Comparison of ENCODE assay signal across 9 cellular contexts in the genomic region with DNA sequence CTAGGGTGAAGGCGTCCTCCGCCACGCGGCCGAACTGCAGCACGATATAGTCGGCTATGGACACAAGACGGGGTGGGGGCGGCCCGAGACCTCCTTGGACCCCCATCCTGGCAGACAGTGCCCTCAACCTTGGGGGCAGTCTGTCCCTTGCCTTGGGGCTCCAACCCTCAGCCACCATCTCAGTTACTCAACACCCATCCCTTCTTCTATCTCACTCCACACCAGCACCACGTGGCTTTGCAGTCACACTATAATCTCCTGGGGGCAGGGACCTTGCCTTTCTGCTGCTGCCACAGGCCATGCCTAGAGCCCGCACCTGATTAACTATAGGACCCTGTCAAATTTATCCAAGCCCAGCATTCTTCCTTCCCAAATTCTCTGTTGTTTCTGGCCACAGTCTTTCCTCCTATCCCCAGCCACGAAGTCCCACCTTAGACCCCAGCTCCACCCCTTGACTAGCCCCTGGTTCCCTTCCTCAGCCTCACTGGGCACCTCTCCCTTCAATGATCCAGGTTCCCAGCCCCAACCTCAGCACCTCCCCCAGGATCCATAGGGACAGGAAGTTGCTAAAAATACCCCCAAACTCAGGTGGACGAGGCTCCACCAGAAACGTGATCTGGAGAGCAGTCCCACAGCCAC. TPM values are rescaled to one million over a fixed set of nuclear protein-coding genes. Genes with fewer than 3 reads are reported as not detected.
DNase-seq lines count a peak whose midpoint lies in the region; ATAC-seq lines count a peak whose summit lies in the region.
"Had no signal": no experiment of that assay in that cellular context is flagged by ENCODE, and none has a peak within 500 bp of the region (broad histone marks: within the 10 kb centered on the region; RNA-seq: fewer than 3 reads in every experiment).

No MANE protein-coding gene starts in this region.

- no peaks in the 10 kb centered on the region for H3K9me3 ChIP-seq in iPS-18a (ENCODE audit: control insufficient read depth, low read depth, low read length)

- peak overlapping the region; percentile 74 for H3K27ac Mint-ChIP-seq in activated CD4-positive, alpha-beta T cell treated with anti-CD3 and anti-CD28 coated beads, Interleukin-2, amount 10 ng/mL, durations not matched to agents 7 days and 5 days
- H3K27ac Mint-ChIP-seq in activated T-helper 17 cell treated with anti-CD3 and anti-CD28 coated beads, Interleukin-2, amount 50 U/mL, for 72 hours = peak overlapping the region; percentile 36
- H3K27ac Mint-ChIP-seq in stimulated activated naive CD8-positive, alpha-beta T cell treated with anti-CD3 and anti-CD28 coated beads, Interleukin-15, amount 100 ng/mL, for 72 hours = no peak overlapping the region

- no peaks in the 10 kb centered on the region for H3K36me3 Mint-ChIP-seq in activated CD4-positive, alpha-beta T cell treated with anti-CD3 and anti-CD28 coated beads, Interleukin-2, amount 10 ng/mL, durations not matched to agents 7 days and 5 days (ENCODE audit: low read depth)
- no peaks in the 10 kb centered on the region for H3K36me3 Mint-ChIP-seq in activated T-helper 17 cell treated with anti-CD3 and anti-CD28 coated beads, Interleukin-2, amount 50 U/mL, for 72 hours (ENCODE audit: low read depth)

- H3K27ac ChIP-seq in iPS-18a (ENCODE audit: low read length) = no peak overlapping the region

- H3K4me3 Mint-ChIP-seq in activated CD4-positive, alpha-beta T cell treated with anti-CD3 and anti-CD28 coated beads, Interleukin-2, amount 10 ng/mL, durations not matched to agents 7 days and 5 days = peak overlapping the region; percentile 61
- H3K4me3 Mint-ChIP-seq in activated T-helper 17 cell treated with anti-CD3 and anti-CD28 coated beads, Interleukin-2, amount 50 U/mL, for 72 hours = peak overlapping the region; percentile 71
- peak overlapping the region; percentile 80 to 86 for H3K4me3 Mint-ChIP-seq in stimulated activated naive CD8-positive, alpha-beta T cell treated with anti-CD3 and anti-CD28 coated beads, Interleukin-15, amount 100 ng/mL, for 72 hours

- H3K4me1 Mint-ChIP-seq in activated CD4-positive, alpha-beta T cell treated with anti-CD3 and anti-CD28 coated beads, Interleukin-2, amount 10 ng/mL, durations not matched to agents 7 days and 5 days = peaks cover 20% of the 10 kb centered on the region
- peaks cover 12% of the 10 kb centered on the region for H3K4me1 Mint-ChIP-seq in activated T-helper 17 cell treated with anti-CD3 and anti-CD28 coated beads, Interleukin-2, amount 50 U/mL, for 72 hours
- peaks cover 27% of the 10 kb centered on the region for H3K4me1 Mint-ChIP-seq in stimulated activated naive CD8-positive, alpha-beta T cell treated with anti-CD3 and anti-CD28 coated beads, Interleukin-15, amount 100 ng/mL, for 72 hours

- peaks cover 31% of the 10 kb centered on the region for H3K4me1 ChIP-seq in iPS-18a (ENCODE audit: control insufficient read depth, low read depth, low read length)

- H3K27me3 ChIP-seq in iPS-18a (ENCODE audit: control insufficient read depth, insufficient read depth, low read length) = peaks cover 21% of the 10 kb centered on the region

- no peak for DNase-seq in activated CD4-positive, alpha-beta T cell treated with anti-CD3 and anti-CD28 coated beads, Interleukin-2, amount 10 ng/mL, durations not matched to agents 7 days and 5 days
- no peak for DNase-seq in activated CD4-positive, alpha-beta T cell treated with anti-CD3 and anti-CD28 coated beads for 48 hours
- no peak for DNase-seq in stimulated activated naive CD8-positive, alpha-beta T cell treated with anti-CD3 and anti-CD28 coated beads, Interleukin-15, amount 100 ng/mL, for 72 hours

- CTCF ChIA-PET in activated CD4-positive, alpha-beta T cell treated with anti-CD3 and anti-CD28 coated beads, Interleukin-2, amount 10 ng/mL, durations not matched to agents 7 days and 5 days (lab: Charles Lee) = interaction anchor here (0.6 to 2.2 kb wide), 8 partner anchors 9 to 239 kb away, joined by 3 to 6 read pairs (median 4); a partner anchor contains a TSS

- H3K36me3 ChIP-seq in iPS-18a (ENCODE audit: control insufficient read depth, low read depth, low read length) = no peaks in the 10 kb centered on the region

- no peak for ATAC-seq in activated T-helper 17 cell treated with anti-CD3 and anti-CD28 coated beads, Interleukin-2, amount 50 U/mL, for 72 hours (replicated peaks)
- no peak for ATAC-seq in stimulated activated naive CD8-positive, alpha-beta T cell treated with anti-CD3 and anti-CD28 coated beads, Interleukin-15, amount 100 ng/mL, for 72 hours
- ATAC-seq in HG02623 (IDR thresholded peaks at IDR 0.05; ENCODE audit: unreplicated experiment) (no peak), HG03175 (IDR thresholded peaks at IDR 0.05; ENCODE audit: unreplicated experiment) (no peak), HG02981 (IDR thresholded peaks at IDR 0.05; ENCODE audit: unreplicated experiment) (no peak)

- peaks cover 46% of the 10 kb centered on the region for H3K27me3 Mint-ChIP-seq in activated CD4-positive, alpha-beta T cell treated with anti-CD3 and anti-CD28 coated beads, Interleukin-2, amount 10 ng/mL, durations not matched to agents 7 days and 5 days
- H3K27me3 Mint-ChIP-seq in activated T-helper 17 cell treated with anti-CD3 and anti-CD28 coated beads, Interleukin-2, amount 50 U/mL, for 72 hours = peaks cover 15% of the 10 kb centered on the region
- H3K27me3 Mint-ChIP-seq in stimulated activated naive CD8-positive, alpha-beta T cell treated with anti-CD3 and anti-CD28 coated beads, Interleukin-15, amount 100 ng/mL, for 72 hours = peaks cover 42% of the 10 kb centered on the region

- H3K4me3 ChIP-seq in iPS-18a (ENCODE audit: low read length) = peak overlapping the region; percentile 73

- H3K9ac ChIP-seq in iPS-18a (ENCODE audit: low read length) = peak overlapping the region; percentile 91

- no peaks in the 10 kb centered on the region for H3K9me3 Mint-ChIP-seq in activated CD4-positive, alpha-beta T cell treated with anti-CD3 and anti-CD28 coated beads, Interleukin-2, amount 10 ng/mL, durations not matched to agents 7 days and 5 days
- no peaks in the 10 kb centered on the region for H3K9me3 Mint-ChIP-seq in activated T-helper 17 cell treated with anti-CD3 and anti-CD28 coated beads, Interleukin-2, amount 50 U/mL, for 72 hours
- H3K9me3 Mint-ChIP-seq in stimulated activated naive CD8-positive, alpha-beta T cell treated with anti-CD3 and anti-CD28 coated beads, Interleukin-15, amount 100 ng/mL, for 72 hours = no peaks in the 10 kb centered on the region

- POLR2A ChIA-PET in activated CD4-positive, alpha-beta T cell treated with anti-CD3 and anti-CD28 coated beads, Interleukin-2, amount 10 ng/mL, durations not matched to agents 7 days and 5 days (lab: Charles Lee) = interaction anchor here (1.2 kb wide), 1 partner anchor 337 kb away, joined by 3 read pairs; no protein-coding TSS in a partner anchor

RNA-seq across cellular contexts. Expression of a gene that starts 1.6 kb away (rescaled TPM):
- total RNA-seq in activated CD4-positive, alpha-beta T cell treated with anti-CD3 and anti-CD28 coated beads, Interleukin-2, amount 10 ng/mL, durations not matched to agents 7 days and 5 days = under 1 TPM; 0.07 to 0.12 TPM
- total RNA-seq in activated T-helper 17 cell treated with anti-CD3 and anti-CD28 coated beads, Interleukin-2, amount 50 U/mL, for 72 hours = 1 to 10 TPM in 1 of 2 donors, under 1 TPM in 1; 0.80 to 1.8 TPM

RNA-seq across cellular contexts. Expression of a gene that starts 14.2 kb away (rescaled TPM):
- total RNA-seq in activated CD4-positive, alpha-beta T cell treated with anti-CD3 and anti-CD28 coated beads, Interleukin-2, amount 10 ng/mL, durations not matched to agents 7 days and 5 days = not detected
- total RNA-seq in activated T-helper 17 cell treated with anti-CD3 and anti-CD28 coated beads, Interleukin-2, amount 50 U/mL, for 72 hours = not detected
- total RNA-seq: endothelial cell of umbilical vein had no signal

RNA-seq across cellular contexts. Expression of a gene that starts 30.3 kb away (rescaled TPM):
- total RNA-seq in activated CD4-positive, alpha-beta T cell treated with anti-CD3 and anti-CD28 coated beads, Interleukin-2, amount 10 ng/mL, durations not matched to agents 7 days and 5 days = 1,000 to 10,000 TPM; 1,411 to 1,499 TPM
- 1,000 to 10,000 TPM; 1,667 to 1,900 TPM for total RNA-seq in activated T-helper 17 cell treated with anti-CD3 and anti-CD28 coated beads, Interleukin-2, amount 50 U/mL, for 72 hours

RNA-seq across cellular contexts. Expression of a gene that starts 46.4 kb away (rescaled TPM):
- total RNA-seq in activated CD4-positive, alpha-beta T cell treated with anti-CD3 and anti-CD28 coated beads, Interleukin-2, amount 10 ng/mL, durations not matched to agents 7 days and 5 days = 10 to 100 TPM; 11.7 to 13.0 TPM
- 10 to 100 TPM in 1 of 2 donors, 1 to 10 TPM in 1; 8.4 to 18.2 TPM for total RNA-seq in activated T-helper 17 cell treated with anti-CD3 and anti-CD28 coated beads, Interleukin-2, amount 50 U/mL, for 72 hours

Comparison
In these comparisons a context has a peak if more than half of its experiments do, and no peak if none do; other contexts are left out.
1. H3K27ac Mint-ChIP-seq: peak in activated CD4-positive, alpha-beta T cell treated with anti-CD3 and anti-CD28 coated beads, Interleukin-2, amount 10 ng/mL, durations not matched to agents 7 days and 5 days (single experiment) and activated T-helper 17 cell treated with anti-CD3 and anti-CD28 coated beads, Interleukin-2, amount 50 U/mL, for 72 hours (single experiment); none in stimulated activated naive CD8-positive, alpha-beta T cell treated with anti-CD3 and anti-CD28 coated beads, Interleukin-15, amount 100 ng/mL, for 72 hours (0 of 2).
2. Peak in every context shown above with its lines, with median percentiles within 50 percentile points of each other: H3K4me3 Mint-ChIP-seq.